In genomic region chr12:56115329-56115728, GRCh38 we compare ENCODE assay signal across 6 cellular contexts. TPM values are rescaled to one million over a fixed set of nuclear protein-coding genes. Genes with fewer than 3 reads are reported as not detected.
A peak's percentile ranks its signal among the peaks of the same experiment; 100 is the strongest.
DNase-seq lines count a peak whose midpoint lies in the region; ATAC-seq and TF ChIP-seq lines count a peak whose summit lies in the region.

No MANE protein-coding gene starts in this region.

- no peaks in the 10 kb centered on the region for H3K27me3 Mint-ChIP-seq in activated CD4-positive, alpha-beta memory T cell treated with anti-CD3 and anti-CD28 coated beads, Interleukin-2, amount 10 ng/mL, durations not matched to agents 7 days and 5 days

- no peaks in the 10 kb centered on the region for H3K9me3 ChIP-seq in right lobe of liver

- peaks cover 41% of the 10 kb centered on the region for H3K4me1 Mint-ChIP-seq in activated CD4-positive, alpha-beta memory T cell treated with anti-CD3 and anti-CD28 coated beads, Interleukin-2, amount 10 ng/mL, durations not matched to agents 7 days and 5 days

- intact Hi-C loops in right lobe of liver (cut with DNase I): no loop called here

- H3K4me1 ChIP-seq in right lobe of liver: peaks cover 0 to 16% (median 8%) of the 10 kb centered on the region in 4 donors

- no peak for TF ChIP-seq CTCF in right lobe of liver (IDR thresholded peaks at IDR 0.05)

- H3K27ac ChIP-seq in right lobe of liver: peak overlapping the region; percentile 78 to 88 (median 81)

- H3K27me3 ChIP-seq in right lobe of liver: no peaks in the 10 kb centered on the region

- TF ChIP-seq POLR2A in right lobe of liver (IDR thresholded peaks at IDR 0.05): no peak

- POLR2A ChIA-PET in activated CD4-positive, alpha-beta memory T cell treated with anti-CD3 and anti-CD28 coated beads, Interleukin-2, amount 10 ng/mL, durations not matched to agents 7 days and 5 days (lab: Charles Lee): interaction anchor here (0.8 to 6.3 kb wide), 8 partner anchors 10 to 223 kb away, joined by 3 to 226 read pairs (median 22); partner anchors contain the start of genes ESYT1, IL23A, MYL6 and PA2G4

- 62% methylated on average over 10 of the region's 10 CpGs for WGBS in right lobe of liver (ENCODE audit: insufficient coverage, low coverage, low lambda C conversion rate, missing lambda C conversion rate)

- ATAC-seq in right lobe of liver: no peak
- no peak for ATAC-seq in HG03521 (IDR thresholded peaks at IDR 0.05; ENCODE audit: unreplicated experiment)
- ATAC-seq in GM18870 (IDR thresholded peaks at IDR 0.05; ENCODE audit: unreplicated experiment): no peak

- peaks cover 60% of the 10 kb centered on the region for H3K36me3 Mint-ChIP-seq in activated CD4-positive, alpha-beta memory T cell treated with anti-CD3 and anti-CD28 coated beads, Interleukin-2, amount 10 ng/mL, durations not matched to agents 7 days and 5 days (ENCODE audit: low read depth)

- H3K4me3 ChIP-seq in right lobe of liver: peak overlapping the region; percentile 58 to 95 (median 74)

- H3K4me3 Mint-ChIP-seq in activated CD4-positive, alpha-beta memory T cell treated with anti-CD3 and anti-CD28 coated beads, Interleukin-2, amount 10 ng/mL, durations not matched to agents 7 days and 5 days: peak overlapping the region; percentile 99

- H3K9me3 Mint-ChIP-seq in activated CD4-positive, alpha-beta memory T cell treated with anti-CD3 and anti-CD28 coated beads, Interleukin-2, amount 10 ng/mL, durations not matched to agents 7 days and 5 days: no peaks in the 10 kb centered on the region

- peak overlapping the region; percentile 99 for H3K27ac Mint-ChIP-seq in activated CD4-positive, alpha-beta memory T cell treated with anti-CD3 and anti-CD28 coated beads, Interleukin-2, amount 10 ng/mL, durations not matched to agents 7 days and 5 days

- peak; percentile 11 for DNase-seq in EH (ENCODE audit: low read depth)
- DNase-seq in activated CD4-positive, alpha-beta memory T cell treated with anti-CD3 and anti-CD28 coated beads, Interleukin-2, amount 10 ng/mL, durations not matched to agents 7 days and 5 days: no peak
- no peak for DNase-seq in right lobe of liver
- no peak for DNase-seq in HUDEP-2 (lab: John Stamatoyannopoulos, UW; ENCODE audit: unreplicated experiment in 76 of 76)

- CTCF ChIA-PET in activated CD4-positive, alpha-beta memory T cell treated with anti-CD3 and anti-CD28 coated beads, Interleukin-2, amount 10 ng/mL, durations not matched to agents 7 days and 5 days (lab: Charles Lee): interaction anchor here (1.0 to 5.6 kb wide), 7 partner anchors 11 to 376 kb away, joined by 3 to 66 read pairs (median 4); partner anchors contain the start of genes ERBB3, ESYT1, PA2G4 and RAB5B

- H3K36me3 ChIP-seq in right lobe of liver: peaks cover 0 to 33% (median 14%) of the 10 kb centered on the region in 4 donors

RNA-seq across cellular contexts. Expression of gene RPL41, which starts 1.1 kb away (rescaled TPM):
- total RNA-seq in activated CD4-positive, alpha-beta memory T cell treated with anti-CD3 and anti-CD28 coated beads, Interleukin-2, amount 10 ng/mL, durations not matched to agents 7 days and 5 days: 1,000 to 10,000 TPM; 3,981 to 4,002 TPM
- 1,000 to 10,000 TPM in 4 of 6 experiments, 100 to 1,000 TPM in 2; 516 to 1,547 (median 1,257) TPM for total RNA-seq in right lobe of liver

RNA-seq across cellular contexts. Expression of gene ZC3H10, which starts 2.7 kb away (rescaled TPM):
- total RNA-seq in activated CD4-positive, alpha-beta memory T cell treated with anti-CD3 and anti-CD28 coated beads, Interleukin-2, amount 10 ng/mL, durations not matched to agents 7 days and 5 days: 10 to 100 TPM in 1 of 2 experiments, 1 to 10 TPM in 1; 8.0 to 10.3 TPM
- total RNA-seq in right lobe of liver: 1 to 10 TPM; 1.7 to 5.4 (median 3.2) TPM

RNA-seq across cellular contexts. Expression of gene PA2G4, which starts 11.0 kb away (rescaled TPM):
- 100 to 1,000 TPM; 242 to 243 TPM for total RNA-seq in activated CD4-positive, alpha-beta memory T cell treated with anti-CD3 and anti-CD28 coated beads, Interleukin-2, amount 10 ng/mL, durations not matched to agents 7 days and 5 days
- total RNA-seq in right lobe of liver: 10 to 100 TPM; 29.7 to 82.4 (median 36.6) TPM

RNA-seq across cellular contexts. Expression of gene ESYT1, which starts 12.7 kb away (rescaled TPM):
- total RNA-seq in activated CD4-positive, alpha-beta memory T cell treated with anti-CD3 and anti-CD28 coated beads, Interleukin-2, amount 10 ng/mL, durations not matched to agents 7 days and 5 days: 100 to 1,000 TPM; 266 to 279 TPM
- total RNA-seq in right lobe of liver: 100 to 1,000 TPM in 1 of 6 experiments, 10 to 100 TPM in 5; 56.5 to 117 (median 70.3) TPM

RNA-seq across cellular contexts. Expression of gene ERBB3, which starts 35.4 kb away (rescaled TPM):
- 1 to 10 TPM; 2.3 to 2.5 TPM for total RNA-seq in activated CD4-positive, alpha-beta memory T cell treated with anti-CD3 and anti-CD28 coated beads, Interleukin-2, amount 10 ng/mL, durations not matched to agents 7 days and 5 days
- 100 to 1,000 TPM in 1 of 6 experiments, 10 to 100 TPM in 5; 39.1 to 139 (median 66.9) TPM for total RNA-seq in right lobe of liver
